15 cellular contexts compared by ENCODE assay signal in genomic region chr7:132242192-132242812, GRCh38.
DNase-seq lines count a peak whose midpoint lies in the region; TF ChIP-seq lines count a peak whose summit lies in the region.
"Had no signal": no experiment of that assay in that cellular context is flagged by ENCODE, and none has a peak within 500 bp of the region (broad histone marks: within the 10 kb centered on the region; RNA-seq: fewer than 3 reads in every experiment).

No MANE protein-coding gene starts in this region.

- H3K9me3 Mint-ChIP-seq in activated CD4-positive, alpha-beta memory T cell treated with anti-CD3 and anti-CD28 coated beads for 36 hours = peaks cover 5% of the 10 kb centered on the region

- no peak overlapping the region for H3K27ac Mint-ChIP-seq in activated CD4-positive, alpha-beta memory T cell treated with anti-CD3 and anti-CD28 coated beads for 36 hours
- H3K27ac Mint-ChIP-seq: CD8-positive, alpha-beta memory T cell; GM23338 had no signal

- TF ChIP-seq POLR2A in sigmoid colon (IDR thresholded peaks at IDR 0.05) = no peak

- peak in 3 of 4 donors; percentile 14 to 63 (median 40) for TF ChIP-seq EP300 in sigmoid colon (IDR thresholded peaks at IDR 0.05)

- no peaks in the 10 kb centered on the region for H3K36me3 ChIP-seq in sigmoid colon
- H3K36me3 ChIP-seq: BLaER1 had no signal

- H3K9me3 ChIP-seq in sigmoid colon = no peaks in the 10 kb centered on the region
- H3K9me3 ChIP-seq: Caco-2 had no signal

- H3K4me3 Mint-ChIP-seq in activated CD4-positive, alpha-beta memory T cell treated with anti-CD3 and anti-CD28 coated beads for 36 hours = no peak overlapping the region
- H3K4me3 Mint-ChIP-seq: CD8-positive, alpha-beta memory T cell; GM23338 had no signal

- WGBS in sigmoid colon, 2 donors = 84 to 86% methylated on average over 5 of the region's 5 CpGs

- H3K27me3 Mint-ChIP-seq in activated CD4-positive, alpha-beta memory T cell treated with anti-CD3 and anti-CD28 coated beads for 36 hours = peaks cover 8% of the 10 kb centered on the region

- H3K27ac ChIP-seq in 22Rv1 (0 out of 2 replicates have a peak overlapping the region, but pooled peaks have one; percentile 11), sigmoid colon (peak overlapping the region in 3 of 4 donors; percentile 4 to 63 (median 45))
- H3K27ac ChIP-seq: BLaER1 had no signal

- no peak overlapping the region for H3K4me3 ChIP-seq in sigmoid colon
- H3K4me3 ChIP-seq: BLaER1, GM23338 had no signal

- no peaks in the 10 kb centered on the region for H3K27me3 ChIP-seq in sigmoid colon
- H3K27me3 ChIP-seq: BLaER1 had no signal

- intact Hi-C loops in sigmoid colon (cut with DNase I) = no loop called here
- intact Hi-C loops in activated CD4-positive, alpha-beta memory T cell treated with anti-CD3 and anti-CD28 coated beads for 36 hours (cut with micrococcal nuclease) = no loop called here

- H3K4me1 Mint-ChIP-seq in activated CD4-positive, alpha-beta memory T cell treated with anti-CD3 and anti-CD28 coated beads for 36 hours (ENCODE audit: low read depth) = no peaks in the 10 kb centered on the region
- H3K4me1 Mint-ChIP-seq: CD8-positive, alpha-beta memory T cell had no signal

- POLR2A ChIA-PET in activated CD4-positive, alpha-beta memory T cell treated with anti-CD3 and anti-CD28 coated beads for 36 hours (lab: Charles Lee) = no interaction called here

- TF ChIP-seq CTCF in 22Rv1 (IDR thresholded peaks at IDR 0.05) (no peak), sigmoid colon (IDR thresholded peaks at IDR 0.05) (no peak)

- peak; percentile 46 for DNase-seq in DMS 273 (lab: John Stamatoyannopoulos, UW; ENCODE audit: unreplicated experiment)
- no peak for DNase-seq in DMS 273 treated with DMSO at 0.1 percent for 48 hours (lab: John Stamatoyannopoulos, UW)
- peak; percentile 53 for DNase-seq in NCI-H1092 treated with DMSO at 0.1 percent for 48 hours (lab: John Stamatoyannopoulos, UW)
- no peak for DNase-seq in sigmoid colon
- no peak for DNase-seq in NCI-H1436 treated with DMSO at 0.1 percent for 48 hours (lab: John Stamatoyannopoulos, UW)
- no peak for DNase-seq in activated CD4-positive, alpha-beta memory T cell treated with anti-CD3 and anti-CD28 coated beads for 36 hours
- DNase-seq: 8988T; AML-193; Caco-2; CD8-positive, alpha-beta memory T cell; EL; H7 had no signal

- no peaks in the 10 kb centered on the region for H3K36me3 Mint-ChIP-seq in activated CD4-positive, alpha-beta memory T cell treated with anti-CD3 and anti-CD28 coated beads for 36 hours
- H3K36me3 Mint-ChIP-seq: CD8-positive, alpha-beta memory T cell had no signal

- peaks cover 0 to 25% (median 19%) of the 10 kb centered on the region in 4 donors for H3K4me1 ChIP-seq in sigmoid colon
- H3K4me1 ChIP-seq: BLaER1, Caco-2 had no signal

- CTCF ChIA-PET in activated CD4-positive, alpha-beta memory T cell treated with anti-CD3 and anti-CD28 coated beads for 36 hours (lab: Charles Lee) = no interaction called here

Comparison
In these comparisons a context has a peak if more than half of its experiments do, and no peak if none do; other contexts are left out.
1. DNase-seq: peak in DMS 273 (single experiment) and NCI-H1092 treated with DMSO at 0.1 percent for 48 hours (single experiment); none in DMS 273 treated with DMSO at 0.1 percent for 48 hours (single experiment), sigmoid colon (single experiment), NCI-H1436 treated with DMSO at 0.1 percent for 48 hours (single experiment) and activated CD4-positive, alpha-beta memory T cell treated with anti-CD3 and anti-CD28 coated beads for 36 hours (single experiment).